Comparison of ENCODE assay signal across 1 cellular context in the genomic region with DNA sequence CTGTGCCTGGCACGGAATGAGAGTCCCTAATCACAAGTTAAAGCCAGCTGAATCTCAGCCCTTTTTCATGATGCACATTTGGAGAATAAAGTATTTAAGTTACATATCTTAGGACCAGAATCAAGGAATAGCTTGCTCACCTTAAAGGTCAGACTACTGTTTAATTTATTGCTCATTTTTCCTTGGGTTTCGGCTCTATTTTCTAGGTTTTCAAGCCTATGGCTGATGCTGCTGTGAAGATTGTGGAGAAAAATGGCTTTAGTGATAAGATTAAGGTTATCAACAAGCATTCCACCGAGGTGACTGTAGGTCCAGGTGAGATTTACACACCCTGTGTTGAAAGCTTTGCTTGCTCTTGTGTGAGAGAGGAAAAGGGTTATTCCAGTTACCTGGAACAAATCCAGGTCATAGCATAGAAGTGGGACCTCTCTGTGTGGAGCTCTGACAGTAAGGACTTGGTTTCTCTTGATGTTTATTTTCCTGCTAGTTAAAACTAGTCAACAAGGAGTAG.
TF ChIP-seq lines count a peak whose summit lies in the region.

No MANE protein-coding gene starts in this region.

TF ChIP-seq in SK-N-SH treated with all-trans-retinoic acid at 6 μM for 48 hours, 23 proteins besides CTCF, POLR2A, EP300 and RAD21:
- no peak for TF ChIP-seq CSDC2 (CRISPR knock-in tag; IDR thresholded peaks at IDR 0.05)
